15 cellular contexts compared by ENCODE assay signal in the genomic region with DNA sequence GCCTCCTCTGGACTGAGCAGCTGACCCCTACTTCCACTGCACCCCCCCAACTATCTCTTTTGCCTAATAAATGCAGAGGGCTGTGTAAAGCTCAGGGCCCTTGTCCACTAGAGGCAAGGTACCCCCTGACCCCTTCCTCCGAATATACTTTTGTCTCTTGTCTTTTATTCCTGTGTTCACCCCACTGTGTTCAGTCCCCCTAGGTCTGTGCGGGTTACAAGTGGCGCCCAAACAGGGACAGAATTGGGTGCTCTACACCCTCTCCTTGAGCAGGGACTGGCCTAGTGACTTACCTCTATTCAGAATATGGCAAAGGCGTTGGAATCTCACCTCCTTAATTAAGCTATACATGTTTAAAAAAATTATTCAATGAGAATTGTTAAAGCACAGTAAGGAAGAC. TPM values are rescaled to one million over a fixed set of nuclear protein-coding genes. Genes with fewer than 3 reads are reported as not detected.
DNase-seq lines count a peak whose midpoint lies in the region; ATAC-seq and TF ChIP-seq lines count a peak whose summit lies in the region.
"Had no signal": no experiment of that assay in that cellular context is flagged by ENCODE, and none has a peak within 500 bp of the region (broad histone marks: within the 10 kb centered on the region; RNA-seq: fewer than 3 reads in every experiment).

No MANE protein-coding gene starts in this region.

- no peak overlapping the region for H3K4me3 Mint-ChIP-seq in activated CD4-positive, alpha-beta memory T cell treated with anti-CD3 and anti-CD28 coated beads for 36 hours
- H3K4me3 Mint-ChIP-seq in activated CD4-positive, alpha-beta memory T cell treated with anti-CD3 and anti-CD28 coated beads, Interleukin-2, amount 10 ng/mL, durations not matched to agents 7 days and 5 days, result no peak overlapping the region
- H3K4me3 Mint-ChIP-seq: type B pancreatic cell had no signal

- CTCF ChIA-PET in activated CD4-positive, alpha-beta memory T cell treated with anti-CD3 and anti-CD28 coated beads for 36 hours (lab: Charles Lee), result no interaction called here
- CTCF ChIA-PET in activated CD4-positive, alpha-beta memory T cell treated with anti-CD3 and anti-CD28 coated beads, Interleukin-2, amount 10 ng/mL, durations not matched to agents 7 days and 5 days (lab: Charles Lee), result interaction anchor here (0.6 kb wide), 1 partner anchor 1391 kb away, joined by 3 read pairs; no protein-coding TSS in a partner anchor

- H3K27me3 Mint-ChIP-seq in activated CD4-positive, alpha-beta memory T cell treated with anti-CD3 and anti-CD28 coated beads for 36 hours, result no peaks in the 10 kb centered on the region
- no peaks in the 10 kb centered on the region for H3K27me3 Mint-ChIP-seq in activated CD4-positive, alpha-beta memory T cell treated with anti-CD3 and anti-CD28 coated beads, Interleukin-2, amount 10 ng/mL, durations not matched to agents 7 days and 5 days
- H3K27me3 Mint-ChIP-seq: type B pancreatic cell had no signal

- peaks cover 80% of the 10 kb centered on the region for H3K9me3 Mint-ChIP-seq in activated CD4-positive, alpha-beta memory T cell treated with anti-CD3 and anti-CD28 coated beads for 36 hours
- peaks cover 66% of the 10 kb centered on the region for H3K9me3 Mint-ChIP-seq in activated CD4-positive, alpha-beta memory T cell treated with anti-CD3 and anti-CD28 coated beads, Interleukin-2, amount 10 ng/mL, durations not matched to agents 7 days and 5 days

- TF ChIP-seq POLR2A in erythroblast (IDR thresholded peaks at IDR 0.05; ENCODE audit: low read length), result no peak

- no peak for ATAC-seq in sciatic nerve
- ATAC-seq: heart right ventricle had no signal

- no peaks in the 10 kb centered on the region for H3K4me1 Mint-ChIP-seq in activated CD4-positive, alpha-beta memory T cell treated with anti-CD3 and anti-CD28 coated beads for 36 hours (ENCODE audit: low read depth)
- H3K4me1 Mint-ChIP-seq in activated CD4-positive, alpha-beta memory T cell treated with anti-CD3 and anti-CD28 coated beads, Interleukin-2, amount 10 ng/mL, durations not matched to agents 7 days and 5 days, result no peaks in the 10 kb centered on the region

- intact Hi-C loops in activated CD4-positive, alpha-beta memory T cell treated with anti-CD3 and anti-CD28 coated beads for 36 hours (cut with micrococcal nuclease), result no loop called here
- intact Hi-C loops in sciatic nerve (cut with DNase I), result no loop called here

- peaks cover 86% of the 10 kb centered on the region for H3K36me3 Mint-ChIP-seq in activated CD4-positive, alpha-beta memory T cell treated with anti-CD3 and anti-CD28 coated beads for 36 hours
- peaks cover 85% of the 10 kb centered on the region for H3K36me3 Mint-ChIP-seq in activated CD4-positive, alpha-beta memory T cell treated with anti-CD3 and anti-CD28 coated beads, Interleukin-2, amount 10 ng/mL, durations not matched to agents 7 days and 5 days (ENCODE audit: low read depth)

- H3K27ac Mint-ChIP-seq in activated CD4-positive, alpha-beta memory T cell treated with anti-CD3 and anti-CD28 coated beads for 36 hours, result no peak overlapping the region
- H3K27ac Mint-ChIP-seq in activated CD4-positive, alpha-beta memory T cell treated with anti-CD3 and anti-CD28 coated beads, Interleukin-2, amount 10 ng/mL, durations not matched to agents 7 days and 5 days, result no peak overlapping the region
- H3K27ac Mint-ChIP-seq: type B pancreatic cell had no signal

- POLR2A ChIA-PET in activated CD4-positive, alpha-beta memory T cell treated with anti-CD3 and anti-CD28 coated beads for 36 hours (lab: Charles Lee), result no interaction called here
- POLR2A ChIA-PET in activated CD4-positive, alpha-beta memory T cell treated with anti-CD3 and anti-CD28 coated beads, Interleukin-2, amount 10 ng/mL, durations not matched to agents 7 days and 5 days (lab: Charles Lee), result no interaction called here

- DNase-seq in activated CD4-positive, alpha-beta memory T cell treated with anti-CD3 and anti-CD28 coated beads for 36 hours, result peak; percentile 17
- DNase-seq in activated CD4-positive, alpha-beta memory T cell treated with anti-CD3 and anti-CD28 coated beads, Interleukin-2, amount 10 ng/mL, durations not matched to agents 7 days and 5 days, result no peak
- DNase-seq in NCI-H69 (lab: John Stamatoyannopoulos, UW) (peak; percentile 19), erythroblast (lab: John Stamatoyannopoulos, UW) (peak; percentile 57 to 64), retina (peak; percentile 7), RKO (ENCODE audit: low spot score) (no peak), sciatic nerve (ENCODE audit: low spot score) (no peak), mucosa of gallbladder (ENCODE audit: low spot score) (no peak)
- DNase-seq: activated CD4-positive, CD25-positive, alpha-beta regulatory T cell treated with anti-CD3 and anti-CD28 coated beads, Interleukin-2, amount 50 U/mL, for 72 hours; activated naive CD4-positive, alpha-beta T cell treated with anti-CD3 and anti-CD28 coated beads, Interleukin-2, amount 50 U/mL, for 16 hours; AML-193; colonic mucosa; heart right ventricle; NCI-H524 treated with DMSO at 0.1 percent for 48 hours had no signal

RNA-seq across cellular contexts. Expression of gene ZNF350, which starts 15.0 kb away (rescaled TPM):
- total RNA-seq in activated CD4-positive, alpha-beta memory T cell treated with anti-CD3 and anti-CD28 coated beads for 36 hours, result 1 to 10 TPM; 6.9 to 8.1 TPM
- total RNA-seq in activated CD4-positive, alpha-beta memory T cell treated with anti-CD3 and anti-CD28 coated beads, Interleukin-2, amount 10 ng/mL, durations not matched to agents 7 days and 5 days, result 10 to 100 TPM; 14.0 to 15.9 TPM
- 16.0 TPM for total RNA-seq in sciatic nerve
- total RNA-seq in mucosa of gallbladder, result 12.8 TPM

RNA-seq across cellular contexts. Expression of gene ZNF615, which starts 36.4 kb away (rescaled TPM):
- total RNA-seq in activated CD4-positive, alpha-beta memory T cell treated with anti-CD3 and anti-CD28 coated beads for 36 hours, result 1 to 10 TPM; 7.5 to 7.8 TPM
- 10 to 100 TPM; 11.4 to 12.1 TPM for total RNA-seq in activated CD4-positive, alpha-beta memory T cell treated with anti-CD3 and anti-CD28 coated beads, Interleukin-2, amount 10 ng/mL, durations not matched to agents 7 days and 5 days
- 18.7 TPM for total RNA-seq in sciatic nerve
- 12.2 TPM for total RNA-seq in mucosa of gallbladder

RNA-seq across cellular contexts. Expression of gene ZNF613, which starts 44.4 kb away (rescaled TPM):
- 1 to 10 TPM; 3.2 to 4.6 TPM for total RNA-seq in activated CD4-positive, alpha-beta memory T cell treated with anti-CD3 and anti-CD28 coated beads for 36 hours
- total RNA-seq in activated CD4-positive, alpha-beta memory T cell treated with anti-CD3 and anti-CD28 coated beads, Interleukin-2, amount 10 ng/mL, durations not matched to agents 7 days and 5 days, result 1 to 10 TPM; 7.7 to 8.1 TPM
- total RNA-seq in sciatic nerve (6.0 TPM), mucosa of gallbladder (7.9 TPM)

RNA-seq across cellular contexts. Expression of gene ZNF614, which starts 56.6 kb away (rescaled TPM):
- total RNA-seq in activated CD4-positive, alpha-beta memory T cell treated with anti-CD3 and anti-CD28 coated beads for 36 hours, result 1 to 10 TPM; 7.2 TPM
- 1 to 10 TPM; 8.0 to 8.2 TPM for total RNA-seq in activated CD4-positive, alpha-beta memory T cell treated with anti-CD3 and anti-CD28 coated beads, Interleukin-2, amount 10 ng/mL, durations not matched to agents 7 days and 5 days
- total RNA-seq in sciatic nerve (9.6 TPM), mucosa of gallbladder (8.7 TPM)

Comparison
In these comparisons a context has a peak if more than half of its experiments do, and no peak if none do; other contexts are left out.
1. DNase-seq: peak in activated CD4-positive, alpha-beta memory T cell treated with anti-CD3 and anti-CD28 coated beads for 36 hours (single experiment), NCI-H69 (single experiment), erythroblast (2 of 2) and retina (single experiment); none in activated CD4-positive, alpha-beta memory T cell treated with anti-CD3 and anti-CD28 coated beads, Interleukin-2, amount 10 ng/mL, durations not matched to agents 7 days and 5 days (single experiment), RKO (single experiment), sciatic nerve (single experiment) and mucosa of gallbladder (single experiment).